Comparison of ENCODE assay signal across 8 cellular contexts in genomic region chr12:75977952-75978671, GRCh38. TPM values are rescaled to one million over a fixed set of nuclear protein-coding genes. Genes with fewer than 3 reads are reported as not detected.
A peak's percentile ranks its signal among the peaks of the same experiment; 100 is the strongest.
DNase-seq lines count a peak whose midpoint lies in the region; ATAC-seq, FAIRE-seq and TF ChIP-seq lines count a peak whose summit lies in the region.

No MANE protein-coding gene starts in this region.

- H3K27me3 Mint-ChIP-seq in mesothelial cell of epicardium (ENCODE audit: low read depth), result no peaks in the 10 kb centered on the region

- peak overlapping the region in 44 of 59 donors; percentile 0 to 82 (median 55) for H3K27ac ChIP-seq in dorsolateral prefrontal cortex

- H3K4me3 ChIP-seq in dorsolateral prefrontal cortex, result no peak overlapping the region

- no peaks in the 10 kb centered on the region for H3K9me3 Mint-ChIP-seq in mesothelial cell of epicardium

- peak overlapping the region; percentile 71 for H3K27ac Mint-ChIP-seq in mesothelial cell of epicardium

- H3K4me1 Mint-ChIP-seq in mesothelial cell of epicardium, result peaks cover 28% of the 10 kb centered on the region

- DNase-seq in GM12891 (ENCODE audit: insufficient read length, low spot score) (peak; percentile 27), NCI-H146 (lab: John Stamatoyannopoulos, UW) (peak; percentile 65), dorsolateral prefrontal cortex (peak in 1 of 10 donors; percentile 33), mesothelial cell of epicardium (ENCODE audit: low spot score in 2 of 2, unreplicated experiment in 2 of 2) (no peak), NCI-H345 treated with DMSO at 0.1 percent for 48 hours (lab: John Stamatoyannopoulos, UW; ENCODE audit: unreplicated experiment) (no peak)
- DNase-seq in activated CD4-positive, alpha-beta T cell treated with anti-CD3 and anti-CD28 coated beads, Interleukin-2, amount 50 U/mL, for 24 hours (ENCODE audit: low read depth in 1 of 2, low spot score in 1 of 2), result peak; percentile 40 to 84
- DNase-seq in stimulated activated CD8-positive, alpha-beta memory T cell treated with anti-CD3 and anti-CD28 coated beads, Interleukin-15, amount 100 ng/mL, for 48 hours (ENCODE audit: low read depth in 2 of 2), result peak; percentile 68 to 75

- TF ChIP-seq CTCF in dorsolateral prefrontal cortex (IDR thresholded peaks at IDR 0.05 in 54 of 56, conservative IDR thresholded peaks at IDR 0.05 in 2 of 56; ENCODE audit: low read depth in 1 of 56, partially characterized antibody in 56 of 56) (no peak), mesothelial cell of epicardium (IDR thresholded peaks at IDR 0.05; ENCODE audit: unreplicated experiment) (no peak)

- peak; percentile 97 for ATAC-seq in HG02623 (IDR thresholded peaks at IDR 0.05; ENCODE audit: unreplicated experiment)

- no peak; the same call in 1 of the 2 replicates for TF ChIP-seq POLR2A in GM12891 (IDR thresholded peaks at IDR 0.05; ENCODE audit: low read depth, low read length)

- H3K27me3 ChIP-seq in dorsolateral prefrontal cortex, result no peaks in the 10 kb centered on the region

- intact Hi-C loops in dorsolateral prefrontal cortex (cut with DNase I), result no loop called here

- peak; percentile 84 for FAIRE-seq in GM12891 (lab: Jason Lieb, UNC)

- H3K4me3 Mint-ChIP-seq in mesothelial cell of epicardium, result no peak overlapping the region

- H3K36me3 Mint-ChIP-seq in mesothelial cell of epicardium, result no peaks in the 10 kb centered on the region

TF ChIP-seq in GM12891, 5 proteins besides CTCF, POLR2A, EP300 and RAD21:
- TF ChIP-seq POU2F2 (IDR thresholded peaks at IDR 0.05; ENCODE audit: low read depth, low read length), result peak; percentile 96
- TF ChIP-seq SPI1 (IDR thresholded peaks at IDR 0.05; ENCODE audit: low read depth, low read length), result peak; percentile 91
- no peak for TF ChIP-seq PAX5 (IDR thresholded peaks at IDR 0.05; ENCODE audit: insufficient read depth, low read length, severe bottlenecking)

RNA-seq across cellular contexts. Expression of gene PHLDA1, which starts 53.5 kb away (rescaled TPM):
- polyA plus RNA-seq in GM12891 (2012; ENCODE audit: low read depth, missing spikeins), result 0.99 TPM
- total RNA-seq in dorsolateral prefrontal cortex (10 to 100 TPM in 119 of 120 experiments, 1 to 10 TPM in 1; 9.0 to 26.9 (median 17.8) TPM), mesothelial cell of epicardium (23.4 to 24.4 TPM (median 23.6 TPM) in 3 replicates)

Comparison
In these comparisons a context has a peak if more than half of its experiments do, and no peak if none do; other contexts are left out.
1. DNase-seq: peak in GM12891 (single experiment), NCI-H146 (single experiment), activated CD4-positive, alpha-beta T cell treated with anti-CD3 and anti-CD28 coated beads, Interleukin-2, amount 50 U/mL, for 24 hours (2 of 2) and stimulated activated CD8-positive, alpha-beta memory T cell treated with anti-CD3 and anti-CD28 coated beads, Interleukin-15, amount 100 ng/mL, for 48 hours (2 of 2); none in mesothelial cell of epicardium (0 of 2) and NCI-H345 treated with DMSO at 0.1 percent for 48 hours (single experiment).